In the genomic region with DNA sequence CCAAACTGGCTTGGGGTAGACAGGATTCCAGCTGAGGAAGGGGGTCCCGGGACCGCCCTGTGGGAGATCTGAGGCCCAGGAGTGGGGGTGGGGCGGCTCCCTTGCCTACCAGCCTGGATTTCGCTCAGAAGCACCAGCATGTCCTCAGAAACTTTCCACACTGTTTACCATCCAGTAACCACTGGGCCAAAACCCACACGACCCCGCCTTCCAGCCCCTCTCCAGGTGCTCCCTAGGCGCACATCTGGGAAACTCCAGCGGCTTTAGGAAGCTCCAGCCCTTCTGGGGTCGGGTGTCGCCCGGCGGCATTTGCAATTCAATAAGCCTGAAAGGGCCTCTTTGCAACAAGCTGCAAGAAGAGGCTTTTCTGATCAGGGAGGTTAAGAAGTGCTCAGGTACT, we compare ENCODE assay signal across 11 cellular contexts. TPM values are rescaled to one million over a fixed set of nuclear protein-coding genes. Genes with fewer than 3 reads are reported as not detected.
DNase-seq lines count a peak whose midpoint lies in the region; ATAC-seq, FAIRE-seq and TF ChIP-seq lines count a peak whose summit lies in the region.
"Had no signal": no experiment of that assay in that cellular context is flagged by ENCODE, and none has a peak within 500 bp of the region (broad histone marks: within the 10 kb centered on the region; RNA-seq: fewer than 3 reads in every experiment).

No MANE protein-coding gene starts in this region.

- TF ChIP-seq CTCF in HFFc6 (IDR thresholded peaks at IDR 0.05) = no peak
- no peak for TF ChIP-seq CTCF in WTC11 (IDR thresholded peaks at IDR 0.05)
- no peak for TF ChIP-seq CTCF in sigmoid colon (IDR thresholded peaks at IDR 0.05)

- WGBS in sigmoid colon, 2 donors = 37 to 79% methylated on average over 12 of the region's 12 CpGs

- TF ChIP-seq EP300 in sigmoid colon (IDR thresholded peaks at IDR 0.05) = no peak

- peak overlapping the region; percentile 46; the same call in 1 of the 2 replicates for H3K9ac ChIP-seq in iPS-20b (ENCODE audit: low read depth, low read length)

- H3K9me3 Mint-ChIP-seq in HFFc6 (peaks cover 3% of the 10 kb centered on the region; the same call in 1 of the 2 replicates), WTC11 (no peaks in the 10 kb centered on the region)
- H3K9me3 Mint-ChIP-seq: T-cell had no signal

- H3K36me3 Mint-ChIP-seq in HFFc6 (ENCODE audit: low read depth) = 0 out of 2 replicates have a peak, but pooled peaks cover 2% of the 10 kb centered on the region
- H3K36me3 Mint-ChIP-seq in WTC11 = peaks cover 5% of the 10 kb centered on the region
- H3K36me3 Mint-ChIP-seq: T-cell had no signal

- peaks cover 45% of the 10 kb centered on the region for H3K4me1 ChIP-seq in iPS-20b (ENCODE audit: insufficient read depth, low read length)
- peaks cover 0 to 26% (median 17%) of the 10 kb centered on the region in 4 donors for H3K4me1 ChIP-seq in sigmoid colon

- ATAC-seq in WTC11 (peak; percentile 72), HG03280 (IDR thresholded peaks at IDR 0.05; ENCODE audit: unreplicated experiment) (no peak)

- H3K4me1 Mint-ChIP-seq in HFFc6 (ENCODE audit: low read depth) (peaks cover 37% of the 10 kb centered on the region), WTC11 (peaks cover 79% of the 10 kb centered on the region)

- H3K36me3 ChIP-seq in iPS-20b (ENCODE audit: insufficient read depth, low read depth, low read length) (no peaks in the 10 kb centered on the region), sigmoid colon (no peaks in the 10 kb centered on the region)
- H3K36me3 ChIP-seq: gastrocnemius medialis had no signal

- H3K27me3 Mint-ChIP-seq in HFFc6 (ENCODE audit: insufficient read depth) (peaks cover 20% of the 10 kb centered on the region), WTC11 (ENCODE audit: low read depth) (peaks cover 61% of the 10 kb centered on the region)

- H3K27ac ChIP-seq in iPS-20b (ENCODE audit: low read length) = no peak overlapping the region
- H3K27ac ChIP-seq in sigmoid colon = peak overlapping the region in 3 of 4 donors; percentile 32 to 59 (median 52)
- H3K27ac ChIP-seq: gastrocnemius medialis had no signal

- no peak for FAIRE-seq in GM12892 (lab: Jason Lieb, UNC)

- H3K4me3 Mint-ChIP-seq in HFFc6 (0 out of 2 replicates have a peak overlapping the region, but pooled peaks have one; percentile 24), WTC11 (peak overlapping the region; percentile 82)

- H3K27ac Mint-ChIP-seq in HFFc6 (no peak overlapping the region), WTC11 (peak overlapping the region; percentile 89)
- H3K27ac Mint-ChIP-seq: naive thymus-derived CD4-positive, alpha-beta T cell had no signal

- H3K9me3 ChIP-seq in iPS-20b (ENCODE audit: insufficient read depth, low read depth, low read length) (no peaks in the 10 kb centered on the region), sigmoid colon (no peaks in the 10 kb centered on the region)
- H3K9me3 ChIP-seq: gastrocnemius medialis had no signal

- H3K4me3 ChIP-seq in iPS-20b (ENCODE audit: low read length) (peak overlapping the region; percentile 70), sigmoid colon (no peak overlapping the region)

- CTCF ChIA-PET in WTC11 (lab: Charles Lee) = interaction anchor here (1.1 to 14.5 kb wide), 8 partner anchors 9 to 150 kb away, joined by 3 to 207 read pairs (median 22); no protein-coding TSS in a partner anchor

- no peak for TF ChIP-seq POLR2A in sigmoid colon (IDR thresholded peaks at IDR 0.05)
- no peak for TF ChIP-seq POLR2A in GM12892 (IDR thresholded peaks at IDR 0.05; ENCODE audit: low read depth, low read length)

- POLR2A ChIA-PET in WTC11 (lab: Charles Lee) = interaction anchor here (0.6 to 2.4 kb wide), 5 partner anchors 10 to 212 kb away, joined by 3 to 8 read pairs (median 6); no protein-coding TSS in a partner anchor

- intact Hi-C loops in sigmoid colon (cut with DNase I) = no loop called here

- DNase-seq in HFFc6 (no peak), WTC11 (ENCODE audit: low spot score) (peak; percentile 88), sigmoid colon (no peak), GM12892 (ENCODE audit: insufficient read length) (no peak), KG1 (lab: John Stamatoyannopoulos, UW) (no peak)
- DNase-seq: naive thymus-derived CD4-positive, alpha-beta T cell; NCI-H1694 treated with DMSO at 0.1 percent for 48 hours; T-cell had no signal

- H3K27me3 ChIP-seq in iPS-20b (ENCODE audit: insufficient read depth, low read length) (peaks cover 92% of the 10 kb centered on the region), sigmoid colon (peaks cover 36 to 80% (median 61%) of the 10 kb centered on the region in 3 donors)

TF ChIP-seq in WTC11, 78 proteins besides CTCF, POLR2A, EP300 and RAD21:
- peak; percentile 61; the same call in 1 of the 2 replicates for TF ChIP-seq ZNF263 (CRISPR knock-in tag; IDR thresholded peaks at IDR 0.05; ENCODE audit: low read depth)
- no peak for TF ChIP-seq JAZF1 (CRISPR knock-in tag; IDR thresholded peaks at IDR 0.05)
- TF ChIP-seq FOXP4 (CRISPR knock-in tag; IDR thresholded peaks at IDR 0.05) = peak; percentile 67; the same call in 1 of the 2 replicates
- TF ChIP-seq ZNF138 (CRISPR knock-in tag; conservative IDR thresholded peaks at IDR 0.05) = no peak
- TF ChIP-seq MAX (CRISPR knock-in tag; IDR thresholded peaks at IDR 0.05) = no peak
- TF ChIP-seq SOX15 (CRISPR knock-in tag; IDR thresholded peaks at IDR 0.05) = no peak
- TF ChIP-seq ZNF281 (CRISPR knock-in tag; IDR thresholded peaks at IDR 0.05) = no peak
- TF ChIP-seq HMGA2 (CRISPR knock-in tag; IDR thresholded peaks at IDR 0.05) = no peak
- TF ChIP-seq ZNF423 (CRISPR knock-in tag; IDR thresholded peaks at IDR 0.05) = peak; percentile 76
- TF ChIP-seq, protein P1, sequence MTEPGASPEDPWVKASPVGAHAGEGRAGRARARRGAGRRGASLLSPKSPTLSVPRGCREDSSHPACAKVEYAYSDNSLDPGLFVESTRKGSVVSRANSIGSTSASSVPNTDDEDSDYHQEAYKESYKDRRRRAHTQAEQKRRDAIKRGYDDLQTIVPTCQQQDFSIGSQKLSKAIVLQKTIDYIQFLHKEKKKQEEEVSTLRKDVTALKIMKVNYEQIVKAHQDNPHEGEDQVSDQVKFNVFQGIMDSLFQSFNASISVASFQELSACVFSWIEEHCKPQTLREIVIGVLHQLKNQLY (CRISPR knock-in tag; IDR thresholded peaks at IDR 0.05) = no peak
- peak; percentile 50; the same call in 1 of the 2 replicates for TF ChIP-seq FOXK1 (CRISPR knock-in tag; IDR thresholded peaks at IDR 0.05)
- no peak for TF ChIP-seq NFYB (CRISPR knock-in tag; conservative IDR thresholded peaks at IDR 0.05; ENCODE audit: low read depth)

RNA-seq across cellular contexts. Expression of gene RIPK4, which starts 4.6 kb away (rescaled TPM):
- total RNA-seq in HFFc6 (2021; fragmentation: NEBNext Ultra II Directional; extraction: Animal tissue kit (Norgen Biotek cat#: 25700)) = under 1 TPM in 4 of 6 experiments, not detected in 2; 0.05 to 0.12 (median 0.07) TPM
- total RNA-seq in WTC11 (2021) (13.7 to 20.1 TPM (median 14.0 TPM) in 3 replicates), sigmoid colon (under 1 TPM; under 0.01 to 0.54 (median 0.30) TPM)
- 1 to 10 TPM; 4.0 to 7.8 (median 6.9) TPM for polyA plus RNA-seq in sigmoid colon
- polyA plus RNA-seq in GM12892 (2012; ENCODE audit: missing spikeins) = not detected
